In the genomic region with DNA sequence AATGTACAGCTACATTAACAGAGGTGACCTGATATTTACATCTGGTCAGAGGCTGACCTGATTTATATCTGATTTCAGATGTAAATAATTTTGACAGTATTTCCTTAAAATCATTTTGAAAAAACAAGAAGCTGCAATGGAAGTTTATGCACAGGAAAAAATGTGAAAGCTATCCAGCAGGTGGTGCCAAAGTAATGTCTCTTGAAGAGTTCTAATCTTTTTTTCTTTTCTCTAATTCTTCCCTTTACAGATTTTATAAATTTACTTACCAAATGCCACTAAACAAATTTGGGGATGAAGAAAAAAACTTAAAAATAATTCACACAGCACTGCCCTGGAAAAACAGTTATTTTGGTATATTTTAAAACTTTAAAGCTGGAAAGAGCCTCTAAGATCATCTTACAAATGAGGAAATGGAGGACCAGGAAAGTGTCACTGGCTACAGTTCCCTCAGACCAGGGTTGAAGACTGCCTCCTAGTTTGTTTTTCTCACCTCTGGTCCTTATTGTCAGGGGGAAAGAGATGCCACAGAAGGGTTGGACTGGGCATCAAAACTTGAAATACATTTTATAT, we compare ENCODE assay signal across 1 cellular context.
TF ChIP-seq lines count a peak whose summit lies in the region.

No MANE protein-coding gene starts in this region.

TF ChIP-seq in SK-N-SH treated with all-trans-retinoic acid at 6 μM for 48 hours, 23 proteins besides CTCF, POLR2A, EP300 and RAD21 (continued from another document):
- TF ChIP-seq CSRNP3 (CRISPR knock-in tag; IDR thresholded peaks at IDR 0.05) (no peak), ZFP30 (CRISPR knock-in tag; IDR thresholded peaks at IDR 0.05) (no peak), TSHZ2 (CRISPR knock-in tag; IDR thresholded peaks at IDR 0.05) (no peak)
